22 cellular contexts compared by ENCODE assay signal in genomic region chrX:104411800-104412199, GRCh38.
"Had no signal": no experiment of that assay in that cellular context is flagged by ENCODE, and none has a peak within 500 bp of the region (broad histone marks: within the 10 kb centered on the region; RNA-seq: fewer than 3 reads in every experiment).

No MANE protein-coding gene starts in this region.

- H3K36me3 ChIP-seq: esophagus muscularis mucosa, gastroesophageal sphincter, heart left ventricle had no signal

- ATAC-seq: foreskin keratinocyte, gastroesophageal sphincter, heart left ventricle, left colon, left lobe of liver, left ventricle myocardium superior had no signal

- H3K79me2 ChIP-seq: hepatocyte had no signal

- H3K27me3 ChIP-seq: esophagus muscularis mucosa, foreskin keratinocyte, gastroesophageal sphincter, hepatocyte had no signal

- H3K4me1 ChIP-seq: esophagus muscularis mucosa, foreskin keratinocyte, gastroesophageal sphincter, heart left ventricle had no signal

- H2AFZ ChIP-seq: hepatocyte had no signal

- DNase-seq: dermis blood vessel endothelial cell; dorsolateral prefrontal cortex; effector CD4-positive, alpha-beta T cell; effector memory CD4-positive, alpha-beta T cell; foreskin keratinocyte; heart left ventricle; hypothalamus; immature natural killer cell; islet precursor cell; kidney; kidney glomerular epithelial cell; left colon; left ventricle myocardium superior; mammary epithelial cell; mesendoderm; midbrain had no signal

- H3K4me2 ChIP-seq: hepatocyte had no signal

- H3K27ac ChIP-seq: coronary artery, dorsolateral prefrontal cortex, esophagus muscularis mucosa, foreskin keratinocyte, gastroesophageal sphincter, heart left ventricle, hepatocyte had no signal

- H3K4me3 ChIP-seq: coronary artery, dorsolateral prefrontal cortex, esophagus muscularis mucosa, gastroesophageal sphincter, heart left ventricle, hepatocyte, lung had no signal
